Comparison of ENCODE assay signal across 13 cellular contexts in the genomic region with DNA sequence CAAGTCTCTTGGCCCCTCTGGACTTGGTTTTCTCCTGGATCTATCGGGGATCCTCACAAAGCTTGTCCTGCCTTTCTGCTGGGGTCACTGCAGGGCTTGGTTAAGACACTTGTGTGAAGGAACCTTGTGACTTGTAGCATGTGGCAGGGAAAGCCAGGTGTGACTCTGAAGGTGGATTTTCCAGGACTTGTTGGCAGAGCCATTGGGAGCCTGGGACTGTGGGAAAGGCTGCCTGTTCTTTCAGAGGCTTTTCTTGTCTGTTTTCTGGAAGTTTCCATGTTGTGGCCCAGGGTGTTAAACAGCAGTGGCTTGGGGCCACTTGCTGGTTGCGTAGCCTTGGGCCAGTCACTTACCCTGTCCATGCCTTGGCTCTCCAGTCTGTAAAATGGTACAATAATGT.
"Had no signal": no experiment of that assay in that cellular context is flagged by ENCODE, and none has a peak within 500 bp of the region (broad histone marks: within the 10 kb centered on the region; RNA-seq: fewer than 3 reads in every experiment).

No MANE protein-coding gene starts in this region.

- H3K27me3 Mint-ChIP-seq: activated naive CD8-positive, alpha-beta T cell treated with anti-CD3 and anti-CD28 coated beads, Interleukin-2, amount 10 ng/mL, durations not matched to agents 7 days and 5 days had no signal

- H3K27ac Mint-ChIP-seq: activated naive CD8-positive, alpha-beta T cell treated with anti-CD3 and anti-CD28 coated beads, Interleukin-2, amount 10 ng/mL, durations not matched to agents 7 days and 5 days; T-helper 2 cell treated with Interferon-gamma antibody and Interleukin-4, amounts not matched to agents 5 μg/mL and 100 μg/mL, for 36 hours had no signal

- H3K27ac ChIP-seq: cardiac muscle cell, parathyroid adenoma, upper lobe of left lung had no signal

- DNase-seq: activated CD4-positive, alpha-beta T cell treated with anti-CD3 and anti-CD28 coated beads, Interleukin-2, amount 50 U/mL, for 48 hours; activated CD4-positive, CD25-positive, alpha-beta regulatory T cell treated with anti-CD3 and anti-CD28 coated beads, Interleukin-2, amount 50 U/mL, for 72 hours; activated naive CD8-positive, alpha-beta T cell treated with anti-CD3 and anti-CD28 coated beads, Interleukin-2, amount 10 ng/mL, durations not matched to agents 7 days and 5 days; activated T-cell treated with anti-CD3 and anti-CD28 coated beads, Interleukin-2, amount 50 U/mL, for 4 hours; cortex of kidney; effector memory CD4-positive, alpha-beta T cell; islet precursor cell; left lung; mesendoderm had no signal

- H3K9me3 ChIP-seq: left lung, upper lobe of left lung had no signal

- ATAC-seq: activated T-cell treated with anti-CD3 and anti-CD28 coated beads, Interleukin-2, amount 50 U/mL, for 4 hours; left lung had no signal

- H3K9me3 Mint-ChIP-seq: activated naive CD8-positive, alpha-beta T cell treated with anti-CD3 and anti-CD28 coated beads, Interleukin-2, amount 10 ng/mL, durations not matched to agents 7 days and 5 days; activated T-cell treated with anti-CD3 and anti-CD28 coated beads, Interleukin-2, amount 50 U/mL, for 4 hours; T-helper 2 cell treated with Interferon-gamma antibody and Interleukin-4, amounts not matched to agents 5 μg/mL and 100 μg/mL, for 36 hours had no signal

- H3K4me3 ChIP-seq: cardiac muscle cell, left lung, upper lobe of left lung had no signal

- H3K4me1 ChIP-seq: parathyroid adenoma had no signal

- H3K27me3 ChIP-seq: cardiac muscle cell, left lung, upper lobe of left lung had no signal

- H3K4me3 Mint-ChIP-seq: activated naive CD8-positive, alpha-beta T cell treated with anti-CD3 and anti-CD28 coated beads, Interleukin-2, amount 10 ng/mL, durations not matched to agents 7 days and 5 days; activated T-cell treated with anti-CD3 and anti-CD28 coated beads, Interleukin-2, amount 50 U/mL, for 4 hours; T-helper 2 cell treated with Interferon-gamma antibody and Interleukin-4, amounts not matched to agents 5 μg/mL and 100 μg/mL, for 36 hours had no signal
